ENCODE assay signal across 1 cellular context in the genomic region with DNA sequence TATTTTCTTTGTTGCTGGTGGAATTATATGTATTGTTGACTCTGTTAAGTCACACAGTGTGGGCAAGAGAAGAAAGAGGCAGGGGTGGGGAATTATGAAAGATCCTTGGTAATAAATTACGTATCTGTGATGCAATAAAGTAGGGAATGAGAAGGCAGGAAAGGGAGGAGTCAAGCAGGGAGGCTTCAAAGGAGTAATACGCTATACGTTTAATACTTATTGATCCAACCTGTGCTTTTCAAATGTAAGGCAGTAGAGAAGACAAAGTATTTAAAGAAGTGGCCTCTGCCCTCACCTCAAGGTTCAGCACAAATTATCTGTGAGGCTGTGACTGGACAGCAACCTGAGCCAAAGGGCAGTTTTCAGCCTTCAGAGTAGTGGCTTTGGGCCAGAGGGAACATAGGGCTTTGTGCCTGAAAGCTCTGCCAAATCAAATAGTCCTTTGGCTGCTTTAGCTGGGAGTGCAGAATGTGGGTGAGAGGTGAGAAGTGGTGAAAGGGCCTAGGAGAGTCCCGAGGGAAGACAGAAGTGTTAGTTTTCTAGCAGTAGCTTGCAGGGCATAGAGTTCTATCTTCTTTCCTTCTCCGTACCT.
A peak's percentile ranks its signal among the peaks of the same experiment; 100 is the strongest.
TF ChIP-seq lines count a peak whose summit lies in the region.

No MANE protein-coding gene starts in this region.

TF ChIP-seq in K562, 482 proteins besides CTCF, POLR2A, EP300 and RAD21:
- no peak for TF ChIP-seq CSDE1 (IDR thresholded peaks at IDR 0.05)
- TF ChIP-seq CEBPG (CRISPR knock-in tag; IDR thresholded peaks at IDR 0.05), result no peak
- 0 out of 4 replicates have a peak, but pooled peaks have one; percentile 14 to 30 for TF ChIP-seq CEBPG (tag; conservative IDR thresholded peaks at IDR 0.05 in 1 of 2, IDR thresholded peaks at IDR 0.05 in 1 of 2)
